In the genomic region with DNA sequence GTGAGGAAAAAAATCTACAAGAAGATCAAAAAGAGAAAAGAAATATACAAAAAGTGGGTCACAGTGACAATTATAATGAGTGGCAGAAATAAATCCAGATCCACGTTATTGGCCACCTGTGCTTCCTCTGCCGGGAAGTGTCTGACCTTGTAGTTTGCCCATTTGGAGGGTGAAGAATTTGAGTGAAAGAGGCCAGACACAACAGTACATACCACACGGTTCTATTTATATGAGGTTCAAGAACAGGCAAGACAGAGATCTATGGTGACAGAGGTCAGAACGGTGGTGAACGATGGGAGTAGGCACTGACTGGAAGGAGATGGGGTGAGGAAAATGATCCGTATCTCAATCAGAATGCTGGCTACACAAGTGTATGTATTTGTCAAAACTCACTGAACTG, we compare ENCODE assay signal across 17 cellular contexts. TPM values are rescaled to one million over a fixed set of nuclear protein-coding genes. Genes with fewer than 3 reads are reported as not detected.
DNase-seq lines count a peak whose midpoint lies in the region; ATAC-seq and TF ChIP-seq lines count a peak whose summit lies in the region.
"Had no signal": no experiment of that assay in that cellular context is flagged by ENCODE, and none has a peak within 500 bp of the region (broad histone marks: within the 10 kb centered on the region; RNA-seq: fewer than 3 reads in every experiment).

No MANE protein-coding gene starts in this region.

- H3K27me3 Mint-ChIP-seq in T-helper 17 cell, result no peaks in the 10 kb centered on the region
- H3K27me3 Mint-ChIP-seq in natural killer cell treated with Interleukin-12 subunit alpha and Interleukin-12 subunit beta and Interleukin-15 and Interleukin-18, amount 100 ng/mL, for 72 hours, result no peaks in the 10 kb centered on the region
- H3K27me3 Mint-ChIP-seq: B cell; CD4-positive, alpha-beta T cell had no signal

- peaks cover 22% of the 10 kb centered on the region for H3K4me1 Mint-ChIP-seq in T-helper 17 cell
- H3K4me1 Mint-ChIP-seq in natural killer cell treated with Interleukin-12 subunit alpha and Interleukin-12 subunit beta and Interleukin-15 and Interleukin-18, amount 100 ng/mL, for 72 hours (ENCODE audit: low read depth in 2 of 2), result no peaks in the 10 kb centered on the region

- no peaks in the 10 kb centered on the region for H3K9me2 ChIP-seq in hepatocyte (replicated peaks; ENCODE audit: insufficient read depth)

- no peak for DNase-seq in Right ventricle myocardium inferior (ENCODE audit: missing footprints)
- no peak for DNase-seq in right atrium auricular region (ENCODE audit: low spot score)
- no peak for DNase-seq in T-helper 17 cell
- no peak for DNase-seq in hepatocyte (ENCODE audit: low spot score)
- DNase-seq in retina, result peak; percentile 7
- no peak for DNase-seq in natural killer cell treated with Interleukin-12 subunit alpha and Interleukin-12 subunit beta and Interleukin-15 and Interleukin-18, amount 100 ng/mL, for 72 hours (ENCODE audit: low spot score)
- DNase-seq in upper lobe of left lung, result no peak
- DNase-seq: 8988T; ACHN; C1 segment of cervical spinal cord; Calu3; CD4-positive, alpha-beta T cell; DMS 273 treated with DMSO at 0.1 percent for 48 hours; HCEC 1CT; HFFc6 had no signal

- peaks cover 16% of the 10 kb centered on the region for H3K36me3 Mint-ChIP-seq in T-helper 17 cell (ENCODE audit: low read depth)
- H3K36me3 Mint-ChIP-seq in natural killer cell treated with Interleukin-12 subunit alpha and Interleukin-12 subunit beta and Interleukin-15 and Interleukin-18, amount 100 ng/mL, for 72 hours, result peaks cover 18% of the 10 kb centered on the region

- H3K4me3 Mint-ChIP-seq in T-helper 17 cell, result no peak overlapping the region
- H3K4me3 Mint-ChIP-seq in natural killer cell treated with Interleukin-12 subunit alpha and Interleukin-12 subunit beta and Interleukin-15 and Interleukin-18, amount 100 ng/mL, for 72 hours, result no peak overlapping the region
- H3K4me3 Mint-ChIP-seq: B cell; CD4-positive, alpha-beta T cell; HFFc6 had no signal

- H3K9me3 ChIP-seq in right atrium auricular region (no peaks in the 10 kb centered on the region), T-helper 17 cell (ENCODE audit: control insufficient read depth, low read length, poor library complexity, severe bottlenecking) (no peaks in the 10 kb centered on the region), hepatocyte (ENCODE audit: low read depth) (no peaks in the 10 kb centered on the region), upper lobe of left lung (no peaks in the 10 kb centered on the region)

- no peak overlapping the region for H3K4me3 ChIP-seq in right atrium auricular region
- H3K4me3 ChIP-seq in hepatocyte, result no peak overlapping the region
- no peak overlapping the region for H3K4me3 ChIP-seq in upper lobe of left lung
- H3K4me3 ChIP-seq: GM12878 had no signal

- TF ChIP-seq EP300 in upper lobe of left lung (IDR thresholded peaks at IDR 0.05), result no peak

- ATAC-seq in Right ventricle myocardium inferior, result peak; percentile 62
- ATAC-seq in T-helper 17 cell, result no peak
- ATAC-seq in natural killer cell treated with Interleukin-12 subunit alpha and Interleukin-12 subunit beta and Interleukin-15 and Interleukin-18, amount 100 ng/mL, for 72 hours, result no peak
- ATAC-seq in upper lobe of left lung (ENCODE audit: low FRiP score in 2 of 2), result no peak
- ATAC-seq: GM12878 had no signal

- peaks cover 9% of the 10 kb centered on the region for H3K36me3 ChIP-seq in right atrium auricular region
- H3K36me3 ChIP-seq in hepatocyte (replicated peaks; ENCODE audit: insufficient read depth, low read depth), result no peaks in the 10 kb centered on the region
- peaks cover 5 to 59% (median 15%) of the 10 kb centered on the region in 4 donors for H3K36me3 ChIP-seq in upper lobe of left lung

- H3K4me1 ChIP-seq in right atrium auricular region (peaks cover 0 to 25% of the 10 kb centered on the region in 2 donors), hepatocyte (ENCODE audit: insufficient read depth) (peaks cover 14% of the 10 kb centered on the region), upper lobe of left lung (peaks cover 8 to 21% (median 15%) of the 10 kb centered on the region in 4 donors)

- peak overlapping the region; percentile 59 for H3K27ac Mint-ChIP-seq in T-helper 17 cell
- H3K27ac Mint-ChIP-seq in natural killer cell treated with Interleukin-12 subunit alpha and Interleukin-12 subunit beta and Interleukin-15 and Interleukin-18, amount 100 ng/mL, for 72 hours, result no peak overlapping the region
- H3K27ac Mint-ChIP-seq: B cell; CD4-positive, alpha-beta T cell; HFFc6 had no signal

- intact Hi-C loops in Right ventricle myocardium inferior (cut with DNase I), result no loop called here

- TF ChIP-seq POLR2A in upper lobe of left lung (IDR thresholded peaks at IDR 0.05), result no peak

- H3K4me2 ChIP-seq in hepatocyte, result peak overlapping the region; percentile 43

- WGBS in hepatocyte (ENCODE audit: low lambda C conversion rate, missing lambda C conversion rate), result 52% methylated on average over 6 of the region's 6 CpGs
- 76 to 81% methylated on average over 6 of the region's 6 CpGs for WGBS in upper lobe of left lung, 2 donors

- H3K9me3 Mint-ChIP-seq in natural killer cell treated with Interleukin-12 subunit alpha and Interleukin-12 subunit beta and Interleukin-15 and Interleukin-18, amount 100 ng/mL, for 72 hours, result no peaks in the 10 kb centered on the region
- H3K9me3 Mint-ChIP-seq: CD4-positive, alpha-beta T cell; HFFc6 had no signal

- no peaks in the 10 kb centered on the region for H4K20me1 ChIP-seq in hepatocyte (ENCODE audit: insufficient read depth, poor library complexity, severe bottlenecking)

- no peak overlapping the region for H2AFZ ChIP-seq in hepatocyte

- no peaks in the 10 kb centered on the region for H3K79me2 ChIP-seq in hepatocyte

- TF ChIP-seq CTCF in right atrium auricular region (IDR thresholded peaks at IDR 0.05) (no peak), hepatocyte (IDR thresholded peaks at IDR 0.05; ENCODE audit: poor library complexity) (no peak), upper lobe of left lung (IDR thresholded peaks at IDR 0.05) (no peak)

- H3K27ac ChIP-seq in right atrium auricular region (no peak overlapping the region), hepatocyte (peak overlapping the region; percentile 47), upper lobe of left lung (no peak overlapping the region)

- H3K27me3 ChIP-seq in right atrium auricular region, result no peaks in the 10 kb centered on the region
- H3K27me3 ChIP-seq in hepatocyte, result no peaks in the 10 kb centered on the region
- no peaks in the 10 kb centered on the region for H3K27me3 ChIP-seq in upper lobe of left lung

RNA-seq across cellular contexts. Expression of gene PARP12, which starts 17.1 kb away (rescaled TPM):
- total RNA-seq in Right ventricle myocardium inferior (13.2 TPM), right atrium auricular region (1 to 10 TPM; 7.5 to 8.5 TPM), T-helper 17 cell (100 to 1,000 TPM; 134 to 138 TPM), hepatocyte (13.8 and 14.0 TPM in 2 replicates), upper lobe of left lung (100 to 1,000 TPM in 3 of 6 donors, 10 to 100 TPM in 3; 74.8 to 151 (median 100) TPM)
- polyA plus RNA-seq in hepatocyte, result 8.9 and 11.2 TPM in 2 replicates
- 10 to 100 TPM; 40.4 to 48.6 TPM for total RNA-seq in natural killer cell treated with Interleukin-12 subunit alpha and Interleukin-12 subunit beta and Interleukin-15 and Interleukin-18, amount 100 ng/mL, for 72 hours
